Comparison of ENCODE assay signal across 8 cellular contexts in genomic region chrX:22800360-22800759, GRCh38.
DNase-seq lines count a peak whose midpoint lies in the region; TF ChIP-seq lines count a peak whose summit lies in the region.

No MANE protein-coding gene starts in this region.

- H3K4me1 Mint-ChIP-seq in chondrocyte (ENCODE audit: low read depth): peaks cover 14% of the 10 kb centered on the region

- TF ChIP-seq POLR2A in NB4 (IDR thresholded peaks at IDR 0.05; ENCODE audit: extremely low read depth, insufficient read length) (no peak), transverse colon (IDR thresholded peaks at IDR 0.05) (no peak)

- H3K4me3 ChIP-seq in NB4 (ENCODE audit: low read depth, low read length): no peak overlapping the region
- H3K4me3 ChIP-seq in transverse colon: no peak overlapping the region

- H3K4me1 ChIP-seq in transverse colon: no peaks in the 10 kb centered on the region

- no peaks in the 10 kb centered on the region for H3K36me3 Mint-ChIP-seq in chondrocyte (ENCODE audit: low read depth)

- 0 to 35% methylated on average over 1 to 4 of the region's 4 CpGs for WGBS in transverse colon (ENCODE audit: low coverage in 1 of 2), 2 donors

- DNase-seq in EH (ENCODE audit: low read depth) (peak; percentile 91), NB4 (ENCODE audit: low read depth) (peak; percentile 86), chondrocyte (ENCODE audit: low spot score) (no peak), myocyte (ENCODE audit: low read depth) (peak; percentile 73), HuH-7.5 (ENCODE audit: low spot score) (no peak), transverse colon (no peak), NCI-H510A (lab: John Stamatoyannopoulos, UW) (no peak)
- DNase-seq in stimulated activated naive CD4-positive, alpha-beta T cell (lab: John Stamatoyannopoulos, UW): no peak

- no peaks in the 10 kb centered on the region for H3K36me3 ChIP-seq in transverse colon

- H3K27me3 ChIP-seq in transverse colon: no peaks in the 10 kb centered on the region

- H3K4me3 Mint-ChIP-seq in chondrocyte (ENCODE audit: unreplicated experiment): no peak overlapping the region

- no peaks in the 10 kb centered on the region for H3K9me3 Mint-ChIP-seq in chondrocyte (ENCODE audit: low read depth)

- no peaks in the 10 kb centered on the region for H3K9me3 ChIP-seq in transverse colon

- in situ Hi-C loops in transverse colon (cut with MboI; ENCODE audit: low pct_ligation_motif_present in 1 of 4, low pct_unique_long_range_greater_than_20kb in 1 of 4, low sequenced_read_pairs in 3 of 4): no loop called here

- no peak overlapping the region for H3K27ac ChIP-seq in transverse colon

- intact Hi-C loops in transverse colon (cut with DNase I; ENCODE audit: low total_unique reads): no loop called here

- no peak for TF ChIP-seq EP300 in transverse colon (IDR thresholded peaks at IDR 0.05; ENCODE audit: low read depth)

- no peaks in the 10 kb centered on the region for H3K27me3 Mint-ChIP-seq in chondrocyte (ENCODE audit: low read depth)

- peak overlapping the region; percentile 66 for H3K27ac Mint-ChIP-seq in chondrocyte (ENCODE audit: unreplicated experiment)

- TF ChIP-seq CTCF in NB4 (IDR thresholded peaks at IDR 0.05; ENCODE audit: low read depth, low read length): no peak
- TF ChIP-seq CTCF in chondrocyte (IDR thresholded peaks at IDR 0.05): no peak
- no peak for TF ChIP-seq CTCF in transverse colon (IDR thresholded peaks at IDR 0.05)

Comparison
In these comparisons a context has a peak if more than half of its experiments do, and no peak if none do; other contexts are left out.
1. DNase-seq: peak in EH (single experiment), NB4 (single experiment) and myocyte (single experiment); none in chondrocyte (single experiment), HuH-7.5 (single experiment), stimulated activated naive CD4-positive, alpha-beta T cell (0 of 6), transverse colon (single experiment) and NCI-H510A (single experiment).